18 cellular contexts compared by ENCODE assay signal in the genomic region with DNA sequence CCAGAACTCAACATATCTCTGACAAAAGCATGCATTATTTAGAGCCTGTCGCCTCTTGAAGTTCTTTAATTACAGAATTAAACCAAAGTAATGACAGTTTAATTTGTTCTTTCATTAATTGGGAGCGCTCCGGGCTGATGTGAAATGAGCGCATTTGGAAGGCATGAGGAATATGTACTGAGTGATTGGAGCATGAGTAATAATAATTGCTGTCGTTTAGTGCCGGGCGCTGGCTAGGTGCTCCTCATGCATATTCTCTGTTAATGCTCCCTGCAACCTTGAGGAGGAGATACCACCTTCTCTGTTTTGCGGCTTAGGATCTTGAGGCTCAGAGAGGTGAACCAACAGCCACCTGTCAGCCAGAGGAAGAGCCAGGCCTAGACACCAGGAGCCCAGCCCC.
DNase-seq lines count a peak whose midpoint lies in the region; ATAC-seq and TF ChIP-seq lines count a peak whose summit lies in the region.
"Had no signal": no experiment of that assay in that cellular context is flagged by ENCODE, and none has a peak within 500 bp of the region (broad histone marks: within the 10 kb centered on the region; RNA-seq: fewer than 3 reads in every experiment).

No MANE protein-coding gene starts in this region.

- ATAC-seq in left lobe of liver (no peak), heart left ventricle (no peak)
- ATAC-seq: stimulated activated effector memory CD8-positive, alpha-beta T cell treated with anti-CD3 and anti-CD28 coated beads, Interleukin-12 subunit alpha, Interleukin-12 subunit beta, amount 100 ng/mL, for 72 hours had no signal

- no peaks in the 10 kb centered on the region for H3K27me3 ChIP-seq in brain microvascular endothelial cell (replicated peaks)
- no peaks in the 10 kb centered on the region for H3K27me3 ChIP-seq in neural cell (ENCODE audit: insufficient read depth, low read depth, low read length)
- no peaks in the 10 kb centered on the region for H3K27me3 ChIP-seq in heart left ventricle
- H3K27me3 ChIP-seq: dorsolateral prefrontal cortex, esophagus squamous epithelium had no signal

- no peaks in the 10 kb centered on the region for H3K9me2 ChIP-seq in neural cell (ENCODE audit: insufficient read depth, low read length)

- WGBS in heart left ventricle, 4 donors: 90 to 97% (median 93%) methylated on average over 8 of the region's 8 CpGs

- TF ChIP-seq EP300 in neural cell (conservative IDR thresholded peaks at IDR 0.05; ENCODE audit: poor library complexity, severe bottlenecking): no peak

- no peaks in the 10 kb centered on the region for H4K20me1 ChIP-seq in neural cell (ENCODE audit: insufficient read depth)

- H3K4me3 ChIP-seq in brain microvascular endothelial cell (ENCODE audit: low read depth, low read length): no peak overlapping the region
- peak overlapping the region; percentile 16 for H3K4me3 ChIP-seq in neural cell (ENCODE audit: low read length)
- no peak overlapping the region for H3K4me3 ChIP-seq in heart left ventricle
- H3K4me3 ChIP-seq: dorsolateral prefrontal cortex, esophagus squamous epithelium had no signal

- TF ChIP-seq CTCF in brain microvascular endothelial cell (IDR thresholded peaks at IDR 0.05; ENCODE audit: low read depth, low read length, missing control alignments) (no peak), neural cell (IDR thresholded peaks at IDR 0.05; ENCODE audit: poor library complexity, severe bottlenecking) (no peak), heart left ventricle (IDR thresholded peaks at IDR 0.05) (no peak)

- intact Hi-C loops in heart left ventricle (cut with DNase I): loop anchor here in 7 of 10 donors (5.0 to 10.0 kb wide), 5 partner anchors 104 to 1184 kb away; no protein-coding TSS in a partner anchor

- no peak overlapping the region for H2AFZ ChIP-seq in neural cell (ENCODE audit: low read depth, low read length)

- H3F3A ChIP-seq in neural cell (ENCODE audit: insufficient read depth, low read length, poor library complexity, severe bottlenecking): peaks cover 5% of the 10 kb centered on the region

- H3K4me2 ChIP-seq in neural cell (ENCODE audit: low read length): no peak overlapping the region

- H3K4me1 ChIP-seq in heart left ventricle: peaks cover 0 to 23% (median 19%) of the 10 kb centered on the region in 12 donors

- peak; percentile 75 for DNase-seq in ELR (ENCODE audit: low read depth)
- peak; percentile 71 for DNase-seq in M059J (ENCODE audit: low read depth)
- DNase-seq in brain microvascular endothelial cell: peak; percentile 33
- no peak for DNase-seq in 8988T
- DNase-seq in left lobe of liver (ENCODE audit: low spot score): no peak
- no peak for DNase-seq in heart left ventricle
- no peak for DNase-seq in SKM-1 (lab: John Stamatoyannopoulos, UW; ENCODE audit: unreplicated experiment)
- DNase-seq: activated naive CD4-positive, alpha-beta T cell treated with anti-CD3 and anti-CD28 coated beads, Interleukin-2, amount 10 ng/mL, durations not matched to agents 7 days and 5 days; DMS53; dorsolateral prefrontal cortex; esophagus squamous epithelium; hippocampal formation; kidney; NCI-H774; SW 1271 had no signal

- no peaks in the 10 kb centered on the region for H3K36me3 ChIP-seq in brain microvascular endothelial cell (replicated peaks)
- no peaks in the 10 kb centered on the region for H3K36me3 ChIP-seq in neural cell (ENCODE audit: insufficient read depth, low read length)
- no peaks in the 10 kb centered on the region for H3K36me3 ChIP-seq in heart left ventricle
- H3K36me3 ChIP-seq: esophagus squamous epithelium had no signal

- no peak for TF ChIP-seq RAD21 in neural cell (conservative IDR thresholded peaks at IDR 0.05)

- H3K9ac ChIP-seq in neural cell (ENCODE audit: low read length): peak overlapping the region; percentile 48

- TF ChIP-seq POLR2A in heart left ventricle (IDR thresholded peaks at IDR 0.05): no peak

- H3K27ac ChIP-seq in brain microvascular endothelial cell (no peak overlapping the region), neural cell (ENCODE audit: low read length) (peak overlapping the region; percentile 77), heart left ventricle (no peak overlapping the region)
- H3K27ac ChIP-seq: C4-2B, esophagus squamous epithelium had no signal

- in situ Hi-C loops in brain microvascular endothelial cell (cut with HindIII; ENCODE audit: low pct_ligation_motif_present, low sequenced_read_pairs): no loop called here

- no peaks in the 10 kb centered on the region for H3K9me3 ChIP-seq in neural cell (ENCODE audit: low read length)
- no peaks in the 10 kb centered on the region for H3K9me3 ChIP-seq in heart left ventricle
- H3K9me3 ChIP-seq: esophagus squamous epithelium had no signal

- peaks cover under 1% of the 10 kb centered on the region for H3K79me2 ChIP-seq in neural cell (replicated peaks; ENCODE audit: insufficient read depth, low read length)

TF ChIP-seq in neural cell, 6 proteins besides CTCF, POLR2A, EP300 and RAD21:
- TF ChIP-seq POLR2AphosphoS5 (IDR thresholded peaks at IDR 0.05): no peak
- TF ChIP-seq MXI1 (conservative IDR thresholded peaks at IDR 0.05; ENCODE audit: poor library complexity, severe bottlenecking): no peak
- TF ChIP-seq, protein P1, sequence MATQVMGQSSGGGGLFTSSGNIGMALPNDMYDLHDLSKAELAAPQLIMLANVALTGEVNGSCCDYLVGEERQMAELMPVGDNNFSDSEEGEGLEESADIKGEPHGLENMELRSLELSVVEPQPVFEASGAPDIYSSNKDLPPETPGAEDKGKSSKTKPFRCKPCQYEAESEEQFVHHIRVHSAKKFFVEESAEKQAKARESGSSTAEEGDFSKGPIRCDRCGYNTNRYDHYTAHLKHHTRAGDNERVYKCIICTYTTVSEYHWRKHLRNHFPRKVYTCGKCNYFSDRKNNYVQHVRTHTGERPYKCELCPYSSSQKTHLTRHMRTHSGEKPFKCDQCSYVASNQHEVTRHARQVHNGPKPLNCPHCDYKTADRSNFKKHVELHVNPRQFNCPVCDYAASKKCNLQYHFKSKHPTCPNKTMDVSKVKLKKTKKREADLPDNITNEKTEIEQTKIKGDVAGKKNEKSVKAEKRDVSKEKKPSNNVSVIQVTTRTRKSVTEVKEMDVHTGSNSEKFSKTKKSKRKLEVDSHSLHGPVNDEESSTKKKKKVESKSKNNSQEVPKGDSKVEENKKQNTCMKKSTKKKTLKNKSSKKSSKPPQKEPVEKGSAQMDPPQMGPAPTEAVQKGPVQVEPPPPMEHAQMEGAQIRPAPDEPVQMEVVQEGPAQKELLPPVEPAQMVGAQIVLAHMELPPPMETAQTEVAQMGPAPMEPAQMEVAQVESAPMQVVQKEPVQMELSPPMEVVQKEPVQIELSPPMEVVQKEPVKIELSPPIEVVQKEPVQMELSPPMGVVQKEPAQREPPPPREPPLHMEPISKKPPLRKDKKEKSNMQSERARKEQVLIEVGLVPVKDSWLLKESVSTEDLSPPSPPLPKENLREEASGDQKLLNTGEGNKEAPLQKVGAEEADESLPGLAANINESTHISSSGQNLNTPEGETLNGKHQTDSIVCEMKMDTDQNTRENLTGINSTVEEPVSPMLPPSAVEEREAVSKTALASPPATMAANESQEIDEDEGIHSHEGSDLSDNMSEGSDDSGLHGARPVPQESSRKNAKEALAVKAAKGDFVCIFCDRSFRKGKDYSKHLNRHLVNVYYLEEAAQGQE (IDR thresholded peaks at IDR 0.05; ENCODE audit: borderline replicate concordance): no peak
- no peak for TF ChIP-seq EZH2 (IDR thresholded peaks at IDR 0.05; ENCODE audit: borderline replicate concordance, insufficient read depth, low read length, poor library complexity, severe bottlenecking)
- no peak for TF ChIP-seq SMC3 (conservative IDR thresholded peaks at IDR 0.05; ENCODE audit: poor library complexity)
- TF ChIP-seq TAF1 (IDR thresholded peaks at IDR 0.05; ENCODE audit: low read depth): no peak

Comparison
In these comparisons a context has a peak if more than half of its experiments do, and no peak if none do; other contexts are left out.
1. DNase-seq: peak in ELR (single experiment), M059J (single experiment) and brain microvascular endothelial cell (single experiment); none in 8988T (single experiment), left lobe of liver (single experiment), heart left ventricle (0 of 5) and SKM-1 (single experiment).